ENCODE assay signal across 1 cellular context in the genomic region with DNA sequence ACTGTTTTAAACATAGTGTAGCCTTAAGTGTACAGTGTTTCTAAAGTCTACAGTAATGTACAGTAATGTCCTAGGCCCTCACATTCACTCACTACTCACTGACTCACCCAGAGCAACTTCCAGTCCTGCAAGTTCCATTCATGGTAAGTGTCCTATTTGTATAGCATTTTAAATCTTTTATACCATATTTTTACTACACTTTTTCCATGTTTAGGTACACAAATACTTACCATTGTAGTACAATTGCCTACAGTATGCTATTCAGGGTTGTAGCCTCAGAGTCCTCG.
TF ChIP-seq lines count a peak whose summit lies in the region.

No MANE protein-coding gene starts in this region.

TF ChIP-seq in GM23338, 12 proteins besides CTCF, POLR2A, EP300 and RAD21 (continued from another document):
- TF ChIP-seq ZNF462 (CRISPR knock-in tag; IDR thresholded peaks at IDR 0.05) (no peak), CREB1 (CRISPR knock-in tag; IDR thresholded peaks at IDR 0.05; ENCODE audit: low read depth) (no peak), NANOG (IDR thresholded peaks at IDR 0.05; ENCODE audit: borderline replicate concordance) (no peak), POLR2AphosphoS5 (IDR thresholded peaks at IDR 0.05; ENCODE audit: low read depth) (no peak), EZH2phosphoT487 (IDR thresholded peaks at IDR 0.05; ENCODE audit: unreplicated experiment) (no peak), JUNB (IDR thresholded peaks at IDR 0.05; ENCODE audit: unreplicated experiment) (no peak), EZH2 (IDR thresholded peaks at IDR 0.05; ENCODE audit: low read depth, unreplicated experiment) (no peak)
